Comparison of ENCODE assay signal across 7 cellular contexts in genomic region chr14:36662543-36663403, GRCh38. TPM values are rescaled to one million over a fixed set of nuclear protein-coding genes. Genes with fewer than 3 reads are reported as not detected.
DNase-seq lines count a peak whose midpoint lies in the region; ATAC-seq and TF ChIP-seq lines count a peak whose summit lies in the region.

No MANE protein-coding gene starts in this region.

- H3K36me3 ChIP-seq in H7 (replicated peaks; ENCODE audit: control insufficient read depth, insufficient read depth, low read length) (no peaks in the 10 kb centered on the region), esophagus muscularis mucosa (no peaks in the 10 kb centered on the region), gastrocnemius medialis (no peaks in the 10 kb centered on the region)

- WGBS in esophagus muscularis mucosa = 4% methylated on average over 15 of the region's 71 CpGs

- intact Hi-C loops in esophagus muscularis mucosa (cut with DNase I) (no loop called here), gastrocnemius medialis (cut with DNase I; ENCODE audit: low total_unique reads) (no loop called here)

- H3K9me3 ChIP-seq in esophagus muscularis mucosa (no peaks in the 10 kb centered on the region), gastrocnemius medialis (peaks cover 0 to 2% (median 0%) of the 10 kb centered on the region in 3 donors)

- in situ Hi-C loops in gastrocnemius medialis (cut with MboI; ENCODE audit: low sequenced_read_pairs in 4 of 4) = loop anchor here in 3 of 4 donors (25.0 kb wide), 3 partner anchors 275 to 950 kb away; partner anchors contain the start of genes FOXA1 (in 1 of the 3) and TTC6 (in 1 of the 3)

- no peak for TF ChIP-seq EP300 in esophagus muscularis mucosa (IDR thresholded peaks at IDR 0.05)

- H3K27ac ChIP-seq in esophagus muscularis mucosa (replicated peaks in 1 of 4) = peak overlapping the region in 1 of 4 donors; percentile 34
- no peak overlapping the region for H3K27ac ChIP-seq in gastrocnemius medialis

- TF ChIP-seq POLR2A in esophagus muscularis mucosa (IDR thresholded peaks at IDR 0.05; ENCODE audit: low read depth) = no peak
- TF ChIP-seq POLR2A in gastrocnemius medialis (IDR thresholded peaks at IDR 0.05) = no peak

- peaks cover 94% of the 10 kb centered on the region for H3K27me3 ChIP-seq in H7 (ENCODE audit: control insufficient read depth, insufficient read depth, low read length)
- H3K27me3 ChIP-seq in esophagus muscularis mucosa = peaks cover 24 to 100% (median 84%) of the 10 kb centered on the region in 4 donors
- H3K27me3 ChIP-seq in gastrocnemius medialis = peaks cover 96 to 100% (median 100%) of the 10 kb centered on the region in 3 donors

- no peak for TF ChIP-seq CTCF in esophagus muscularis mucosa (IDR thresholded peaks at IDR 0.05)
- TF ChIP-seq CTCF in gastrocnemius medialis (IDR thresholded peaks at IDR 0.05 in 4 of 5, conservative IDR thresholded peaks at IDR 0.05 in 1 of 5) = no peak

- H3K4me3 ChIP-seq in H7 (ENCODE audit: insufficient read depth, low read depth, low read length) (peak overlapping the region; percentile 37; the same call in 1 of the 2 replicates), esophagus muscularis mucosa (peak overlapping the region; percentile 40 to 48 (median 44)), gastrocnemius medialis (peak overlapping the region; percentile 27 to 51 (median 44))

- H3K4me1 ChIP-seq in esophagus muscularis mucosa = peaks cover 50 to 76% (median 66%) of the 10 kb centered on the region in 4 donors
- H3K4me1 ChIP-seq in gastrocnemius medialis = peaks cover 16 to 40% of the 10 kb centered on the region in 2 donors

- no peak for ATAC-seq in gastrocnemius medialis

- DNase-seq in H7 = peak; percentile 70
- peak; percentile 70 for DNase-seq in NCI-H748 treated with DMSO at 0.1 percent for 48 hours (lab: John Stamatoyannopoulos, UW)
- no peak for DNase-seq in esophagus muscularis mucosa (ENCODE audit: extremely low spot score)
- no peak for DNase-seq in gastrocnemius medialis
- no peak for DNase-seq in stimulated activated CD4-positive, alpha-beta T cell treated with anti-CD3 and anti-CD28 coated beads, Interleukin-2, amount 100 ng/mL, for 48 hours
- no peak for DNase-seq in activated CD8-positive, alpha-beta memory T cell treated with anti-CD3 and anti-CD28 coated beads, Interleukin-2, amount 50 U/mL, for 48 hours
- DNase-seq in NCI-H146 (lab: John Stamatoyannopoulos, UW) = no peak

RNA-seq across cellular contexts. Expression of gene PAX9, which starts 1.1 kb away (rescaled TPM):
- 0.04 TPM in 1 of 2 replicates, not detected in the other for total RNA-seq in H7 (2014; rRNA removed; shearing (Covaris generic))
- total RNA-seq in esophagus muscularis mucosa (1 to 10 TPM in 1 of 4 donors, under 1 TPM in 3; 0.50 to 2.1 (median 0.77) TPM), gastrocnemius medialis (not detected)

Comparison
In these comparisons a context has a peak if more than half of its experiments do, and no peak if none do; other contexts are left out.
1. DNase-seq: peak in H7 (single experiment) and NCI-H748 treated with DMSO at 0.1 percent for 48 hours (single experiment); none in esophagus muscularis mucosa (single experiment), gastrocnemius medialis (0 of 2), stimulated activated CD4-positive, alpha-beta T cell treated with anti-CD3 and anti-CD28 coated beads, Interleukin-2, amount 100 ng/mL, for 48 hours (0 of 2), activated CD8-positive, alpha-beta memory T cell treated with anti-CD3 and anti-CD28 coated beads, Interleukin-2, amount 50 U/mL, for 48 hours (single experiment) and NCI-H146 (single experiment).
2. Peak in every context shown above with its lines, with median percentiles within 50 percentile points of each other: H3K4me3 ChIP-seq.